In the genomic region with DNA sequence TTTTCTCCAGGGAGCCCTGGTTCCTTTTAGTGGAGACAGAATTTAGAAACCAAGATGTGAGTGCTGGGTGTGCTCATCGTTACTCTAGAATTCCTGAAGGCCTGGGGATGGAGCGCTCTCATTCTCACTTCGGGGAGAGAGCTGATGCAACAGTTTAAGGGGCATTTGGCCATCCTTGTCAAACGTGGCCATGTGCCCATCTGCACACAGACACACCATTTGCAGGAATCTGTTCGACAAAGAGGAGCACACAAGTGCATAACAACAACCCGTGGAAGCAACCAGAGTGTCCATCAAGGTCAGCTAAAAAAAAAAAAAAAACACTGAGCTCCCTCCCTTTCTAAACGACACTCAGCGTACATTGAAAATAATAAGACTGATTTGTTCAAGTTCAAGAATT, we compare ENCODE assay signal across 22 cellular contexts. TPM values are rescaled to one million over a fixed set of nuclear protein-coding genes. Genes with fewer than 3 reads are reported as not detected.
"Had no signal": no experiment of that assay in that cellular context is flagged by ENCODE, and none has a peak within 500 bp of the region (broad histone marks: within the 10 kb centered on the region; RNA-seq: fewer than 3 reads in every experiment).

No MANE protein-coding gene starts in this region.

- ATAC-seq: activated CD4-positive, CD25-positive, alpha-beta regulatory T cell treated with anti-CD3 and anti-CD28 coated beads, Interleukin-2, amount 50 U/mL, for 24 hours; activated CD8-positive, alpha-beta memory T cell treated with anti-CD3 and anti-CD28 coated beads, Interleukin-2, amount 10 ng/mL, durations not matched to agents 7 days and 5 days; activated T-cell treated with anti-CD3 and anti-CD28 coated beads, Interleukin-2, amount 50 U/mL, for 4 hours had no signal

- DNase-seq: activated CD4-positive, alpha-beta T cell treated with anti-CD3 and anti-CD28 coated beads for 4 hours; activated CD4-positive, alpha-beta T cell treated with anti-CD3 and anti-CD28 coated beads, Interleukin-2, amount 50 U/mL, for 48 hours; activated CD8-positive, alpha-beta memory T cell treated with anti-CD3 and anti-CD28 coated beads, Interleukin-2, amount 10 ng/mL, durations not matched to agents 7 days and 5 days; activated effector memory CD4-positive, alpha-beta T cell treated with anti-CD3 and anti-CD28 coated beads, Interleukin-2, amount 50 U/mL, for 16 hours; activated naive CD4-positive, alpha-beta T cell treated with Interleukin-2 at 50 U/mL for 16 hours; activated naive CD8-positive, alpha-beta T cell treated with anti-CD3 and anti-CD28 coated beads for 36 hours; activated T-cell treated with anti-CD3 and anti-CD28 coated beads, Interleukin-2, amount 50 U/mL, for 4 hours; brain microvascular endothelial cell; KG1; NCI-H1048; NCI-H146; NCI-H187 treated with DMSO at 0.1 percent for 48 hours; NCI-H2081 treated with DMSO at 0.1 percent for 48 hours; NCI-H446; NCI-H524; Peyer's patch; Right ventricle myocardium superior; SJCRH30; SK-N-SH; T-helper 1 cell had no signal

- H3K4me3 Mint-ChIP-seq: activated CD8-positive, alpha-beta memory T cell treated with anti-CD3 and anti-CD28 coated beads, Interleukin-2, amount 10 ng/mL, durations not matched to agents 7 days and 5 days; activated naive CD8-positive, alpha-beta T cell treated with anti-CD3 and anti-CD28 coated beads for 36 hours; activated T-cell treated with anti-CD3 and anti-CD28 coated beads, Interleukin-2, amount 50 U/mL, for 4 hours had no signal

- H3K36me3 Mint-ChIP-seq: activated CD8-positive, alpha-beta memory T cell treated with anti-CD3 and anti-CD28 coated beads, Interleukin-2, amount 10 ng/mL, durations not matched to agents 7 days and 5 days; activated naive CD8-positive, alpha-beta T cell treated with anti-CD3 and anti-CD28 coated beads for 36 hours had no signal

- H3K4me1 Mint-ChIP-seq: activated CD8-positive, alpha-beta memory T cell treated with anti-CD3 and anti-CD28 coated beads, Interleukin-2, amount 10 ng/mL, durations not matched to agents 7 days and 5 days; activated naive CD8-positive, alpha-beta T cell treated with anti-CD3 and anti-CD28 coated beads for 36 hours had no signal

- H3K9me3 Mint-ChIP-seq: activated naive CD8-positive, alpha-beta T cell treated with anti-CD3 and anti-CD28 coated beads for 36 hours; activated T-cell treated with anti-CD3 and anti-CD28 coated beads, Interleukin-2, amount 50 U/mL, for 4 hours had no signal

- H3K27ac Mint-ChIP-seq: activated CD8-positive, alpha-beta memory T cell treated with anti-CD3 and anti-CD28 coated beads, Interleukin-2, amount 10 ng/mL, durations not matched to agents 7 days and 5 days; activated naive CD8-positive, alpha-beta T cell treated with anti-CD3 and anti-CD28 coated beads for 36 hours had no signal

RNA-seq across cellular contexts. Expression of a gene that starts 23.0 kb away (rescaled TPM):
- total RNA-seq: activated naive CD8-positive, alpha-beta T cell treated with anti-CD3 and anti-CD28 coated beads for 36 hours; LHCN-M2 had no signal
